13 cellular contexts compared by ENCODE assay signal in genomic region chr4:119731778-119732177, GRCh38.
"Had no signal": no experiment of that assay in that cellular context is flagged by ENCODE, and none has a peak within 500 bp of the region (broad histone marks: within the 10 kb centered on the region; RNA-seq: fewer than 3 reads in every experiment).

No MANE protein-coding gene starts in this region.

- H3K4me3 Mint-ChIP-seq: activated T-helper 17 cell treated with anti-CD3 and anti-CD28 coated beads, Interleukin-2, amount 50 U/mL, for 72 hours; nephron progenitor cell; stimulated activated memory B cell treated with anti-CD40 and anti-IgM and Interleukin-4, amounts not matched to agents 10 μg/mL and 1 μg/mL and 100 μg/mL, for 72 hours had no signal

- H3K4me3 ChIP-seq: left lung, tibial nerve had no signal

- H3K27ac Mint-ChIP-seq: activated T-helper 17 cell treated with anti-CD3 and anti-CD28 coated beads, Interleukin-2, amount 50 U/mL, for 72 hours; nephron progenitor cell; stimulated activated memory B cell treated with anti-CD40 and anti-IgM and Interleukin-4, amounts not matched to agents 10 μg/mL and 1 μg/mL and 100 μg/mL, for 72 hours had no signal

- H3K27me3 Mint-ChIP-seq: activated T-helper 17 cell treated with anti-CD3 and anti-CD28 coated beads, Interleukin-2, amount 50 U/mL, for 72 hours; stimulated activated memory B cell treated with anti-CD40 and anti-IgM and Interleukin-4, amounts not matched to agents 10 μg/mL and 1 μg/mL and 100 μg/mL, for 72 hours had no signal

- H3K27ac ChIP-seq: left lung had no signal

- H3K36me3 ChIP-seq: left lung, tibial nerve had no signal

- H3K36me3 Mint-ChIP-seq: stimulated activated memory B cell treated with anti-CD40 and anti-IgM and Interleukin-4, amounts not matched to agents 10 μg/mL and 1 μg/mL and 100 μg/mL, for 72 hours had no signal

- H3K9me3 ChIP-seq: left lung, tibial nerve had no signal

- H3K27me3 ChIP-seq: left lung, tibial nerve had no signal

- H3K9me3 Mint-ChIP-seq: stimulated activated memory B cell treated with anti-CD40 and anti-IgM and Interleukin-4, amounts not matched to agents 10 μg/mL and 1 μg/mL and 100 μg/mL, for 72 hours had no signal

- ATAC-seq: activated CD4-positive, CD25-positive, alpha-beta regulatory T cell treated with anti-CD3 and anti-CD28 coated beads, Interleukin-2, amount 50 U/mL, for 24 hours; activated T-helper 17 cell treated with anti-CD3 and anti-CD28 coated beads, Interleukin-2, amount 50 U/mL, for 72 hours; left lung; stimulated activated memory B cell treated with anti-CD40 and anti-IgM and Interleukin-4, amounts not matched to agents 10 μg/mL and 1 μg/mL and 100 μg/mL, for 72 hours had no signal

- DNase-seq: activated CD4-positive, alpha-beta T cell treated with anti-CD3 and anti-CD28 coated beads, Interleukin-2, amount 50 U/mL, for 1 hour; activated naive CD4-positive, alpha-beta T cell treated with Interleukin-2 at 50 U/mL for 16 hours; anterior cingulate cortex; left lung; mammary epithelial cell; nephron progenitor cell; stimulated activated CD4-positive, alpha-beta T cell treated with anti-CD3 and anti-CD28 coated beads, Interleukin-12 subunit alpha, Interleukin-12 subunit beta, amount 100 ng/mL, for 4 hours; stimulated activated CD4-positive, alpha-beta T cell treated with anti-CD3 and anti-CD28 coated beads, Interleukin-2, amount 100 ng/mL, for 24 hours; T-helper 9 cell had no signal

- H3K4me1 Mint-ChIP-seq: activated T-helper 17 cell treated with anti-CD3 and anti-CD28 coated beads, Interleukin-2, amount 50 U/mL, for 72 hours; stimulated activated memory B cell treated with anti-CD40 and anti-IgM and Interleukin-4, amounts not matched to agents 10 μg/mL and 1 μg/mL and 100 μg/mL, for 72 hours had no signal
